In the genomic region with DNA sequence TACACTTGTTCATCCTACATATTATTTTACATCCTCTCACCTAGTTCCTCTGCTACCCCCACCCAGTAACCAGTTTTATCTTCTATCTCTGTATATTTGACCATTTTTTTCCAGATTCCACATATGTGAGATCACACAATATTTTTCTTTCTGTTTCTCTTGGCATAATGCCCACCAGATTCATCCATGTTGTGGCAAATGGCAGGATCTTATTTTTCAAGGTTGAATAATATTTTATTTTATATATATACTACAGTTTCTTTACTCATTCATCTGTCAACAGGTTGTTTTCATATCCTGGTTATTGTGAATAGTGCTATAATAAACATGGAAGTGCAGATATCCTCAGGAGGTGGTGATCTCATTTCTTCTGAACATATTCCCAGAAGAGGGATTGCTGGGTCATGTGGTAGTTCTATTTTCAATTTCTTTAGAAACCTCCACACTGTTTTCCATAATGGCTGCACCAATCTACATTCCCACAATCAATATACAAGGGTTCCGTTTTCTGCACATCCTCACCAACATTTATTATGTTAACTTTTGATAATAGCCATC, we compare ENCODE assay signal across 20 cellular contexts. TPM values are rescaled to one million over a fixed set of nuclear protein-coding genes. Genes with fewer than 3 reads are reported as not detected.
DNase-seq lines count a peak whose midpoint lies in the region; ATAC-seq, FAIRE-seq and TF ChIP-seq lines count a peak whose summit lies in the region.
"Had no signal": no experiment of that assay in that cellular context is flagged by ENCODE, and none has a peak within 500 bp of the region (broad histone marks: within the 10 kb centered on the region; RNA-seq: fewer than 3 reads in every experiment).

No MANE protein-coding gene starts in this region.

- no peak overlapping the region for H3K4me2 ChIP-seq in GM12878 (ENCODE audit: control insufficient read depth, insufficient read depth)

- no peaks in the 10 kb centered on the region for H3K9me3 Mint-ChIP-seq in MCF 10A (ENCODE audit: unreplicated experiment)
- H3K9me3 Mint-ChIP-seq: natural killer cell had no signal

- H3K27me3 ChIP-seq in breast epithelium = no peaks in the 10 kb centered on the region
- H3K27me3 ChIP-seq in GM12878 (replicated peaks in 1 of 2; ENCODE audit: control insufficient read depth in 2 of 2, insufficient read depth in 2 of 2, low read length in 1 of 2) = no peaks in the 10 kb centered on the region
- H3K27me3 ChIP-seq: colonic mucosa, Peyer's patch, upper lobe of left lung had no signal

- H3K4me3 ChIP-seq in breast epithelium (no peak overlapping the region), GM12878 (no peak overlapping the region)
- H3K4me3 ChIP-seq: colonic mucosa, Peyer's patch, prostate gland, upper lobe of left lung had no signal

- peaks cover 10% of the 10 kb centered on the region for H3K4me1 Mint-ChIP-seq in MCF 10A (ENCODE audit: insufficient read depth, unreplicated experiment)
- H3K4me1 Mint-ChIP-seq: CD14-positive monocyte had no signal

- no peaks in the 10 kb centered on the region for H3K79me2 ChIP-seq in GM12878 (ENCODE audit: control insufficient read depth, insufficient read depth, low read length)

- TF ChIP-seq EP300 in GM12878 (IDR thresholded peaks at IDR 0.05; ENCODE audit: borderline replicate concordance in 1 of 2, control insufficient read depth in 1 of 2, low read depth in 2 of 2, low read length in 2 of 2) = no peak

- intact Hi-C loops in MCF 10A (cut with micrococcal nuclease) (no loop called here), breast epithelium (cut with DNase I; ENCODE audit: low total_unique reads) (no loop called here), GM12878 (cut with micrococcal nuclease; ENCODE audit: unreplicated experiment) (no loop called here)

- RAD21 ChIA-PET in GM12878 (lab: Charles Lee; ENCODE audit: unreplicated experiment) = no interaction called here

- no peak overlapping the region for H3K27ac ChIP-seq in breast epithelium
- H3K27ac ChIP-seq in GM12878 (ENCODE audit: control insufficient read depth, insufficient read depth) = no peak overlapping the region
- H3K27ac ChIP-seq: colonic mucosa, Peyer's patch, prostate gland, upper lobe of left lung had no signal

- in situ Hi-C loops in GM12878 (cut with MboI) = no loop called here

- peaks cover 13% of the 10 kb centered on the region for H3K36me3 Mint-ChIP-seq in MCF 10A (ENCODE audit: insufficient read depth, unreplicated experiment)
- H3K36me3 Mint-ChIP-seq: natural killer cell had no signal

- no peak for TF ChIP-seq RAD21 in GM12878 (IDR thresholded peaks at IDR 0.05; ENCODE audit: insufficient read depth, low read depth, low read length)

- H3K4me1 ChIP-seq in breast epithelium (no peaks in the 10 kb centered on the region), GM12878 (ENCODE audit: control insufficient read depth, insufficient read depth, low read length) (no peaks in the 10 kb centered on the region)
- H3K4me1 ChIP-seq: colonic mucosa, Peyer's patch, prostate gland, upper lobe of left lung had no signal

- H3K9me3 ChIP-seq in breast epithelium (no peaks in the 10 kb centered on the region), GM12878 (replicated peaks; ENCODE audit: control insufficient read depth, insufficient read depth, low read length) (no peaks in the 10 kb centered on the region)
- H3K9me3 ChIP-seq: colonic mucosa, Peyer's patch, prostate gland, upper lobe of left lung had no signal

- CTCF ChIA-PET in MCF 10A (lab: Yijun Ruan, JAX) (no interaction called here), GM12878 (lab: Yijun Ruan, JAX) (interaction anchor here (1.1 kb wide), 1 partner anchor 227 kb away, joined by 3 read pairs; no protein-coding TSS in a partner anchor)

- DNase-seq in MCF 10A (ENCODE audit: unreplicated experiment) (peak; percentile 3), breast epithelium (ENCODE audit: low spot score in 2 of 2) (no peak), GM12878 (ENCODE audit: low read depth, low spot score) (no peak), glomerular endothelial cell (ENCODE audit: extremely low read depth, low read depth, low spot score) (peak; percentile 60), DMS79 treated with DMSO at 0.1 percent for 48 hours (lab: John Stamatoyannopoulos, UW) (no peak), NCI-H446 (lab: John Stamatoyannopoulos, UW) (no peak), NCI-H1417 treated with DMSO at 0.1 percent for 48 hours (lab: John Stamatoyannopoulos, UW) (no peak)
- DNase-seq: activated CD4-positive, alpha-beta T cell treated with anti-CD3 and anti-CD28 coated beads for 4 hours; activated CD8-positive, alpha-beta memory T cell treated with anti-CD3 and anti-CD28 coated beads, Interleukin-2, amount 50 U/mL, for 4 hours; activated gamma-delta T cell treated with Interleukin-2 at 50 U/mL for 16 hours; colonic mucosa; head of caudate nucleus; natural killer cell; NCI-H82; Peyer's patch; stimulated activated naive CD4-positive, alpha-beta T cell; upper lobe of left lung had no signal

- TF ChIP-seq POLR2A in breast epithelium (IDR thresholded peaks at IDR 0.05) (no peak), GM12878 (IDR thresholded peaks at IDR 0.05; ENCODE audit: low read depth, low read length) (no peak)

- H3K27ac Mint-ChIP-seq in MCF 10A (ENCODE audit: low read depth, unreplicated experiment) = peak overlapping the region; percentile 39
- H3K27ac Mint-ChIP-seq: natural killer cell had no signal

- SMC1A ChIA-PET in GM12878 (lab: Charles Lee; ENCODE audit: uncharacterized antibody, unreplicated experiment) = interaction anchor here (1.4 kb wide), 1 partner anchor 43 kb away, joined by 4 read pairs; no protein-coding TSS in a partner anchor

- WGBS in GM12878 (ENCODE audit: insufficient coverage, insufficient replicate concordance, low lambda C conversion rate, missing lambda C conversion rate) = 100% methylated on average over 1 of the region's 1 CpG

- H3K36me3 ChIP-seq in breast epithelium (no peaks in the 10 kb centered on the region), GM12878 (ENCODE audit: control insufficient read depth in 2 of 2, insufficient read depth in 2 of 2, low read length in 1 of 2) (peaks cover 1 to 8% of the 10 kb centered on the region in 2 experiments; a peak in 2 of 4 replicates)
- H3K36me3 ChIP-seq: colonic mucosa, Peyer's patch, prostate gland, upper lobe of left lung had no signal

- POLR2A ChIA-PET in MCF 10A (lab: Yijun Ruan, JAX) = no interaction called here
- POLR2A ChIA-PET in GM12878 (lab: Charles Lee) = no interaction called here

- BruUV-seq in MCF 10A (replicated peaks; lab: Mats Ljungman, UMichigan) = no TSS peak
- BruUV-seq in GM12878 (replicated peaks; lab: Mats Ljungman, UMichigan) = no TSS peak

- TF ChIP-seq CTCF in MCF 10A (IDR thresholded peaks at IDR 0.05; ENCODE audit: unreplicated experiment) = no peak
- no peak for TF ChIP-seq CTCF in breast epithelium (IDR thresholded peaks at IDR 0.05)
- TF ChIP-seq CTCF in GM12878 (IDR thresholded peaks at IDR 0.05 in 2 of 3, conservative IDR thresholded peaks at IDR 0.05 in 1 of 3; ENCODE audit: control insufficient read depth in 2 of 3, extremely low read depth in 1 of 3, insufficient read depth in 1 of 3, low read depth in 3 of 3, low read length in 3 of 3) = no peak

- no peak overlapping the region for H3K9ac ChIP-seq in GM12878 (ENCODE audit: control insufficient read depth, insufficient read depth, low read length)

- ATAC-seq in GM12878 = no peak
- no peak for ATAC-seq in HG03045 (IDR thresholded peaks at IDR 0.05; ENCODE audit: unreplicated experiment)
- ATAC-seq: natural killer cell had no signal

- FAIRE-seq in GM12878 (lab: Jason Lieb, UNC) = peak; percentile 73

- no peaks in the 10 kb centered on the region for H4K20me1 ChIP-seq in GM12878 (ENCODE audit: control insufficient read depth, insufficient read depth)

- no peak overlapping the region for H3K4me3 Mint-ChIP-seq in MCF 10A (ENCODE audit: unreplicated experiment)
- H3K4me3 Mint-ChIP-seq: CD14-positive monocyte, natural killer cell had no signal

- H2AFZ ChIP-seq in GM12878 (ENCODE audit: control insufficient read depth, low read depth, low read length) = no peak overlapping the region

- H3K27me3 Mint-ChIP-seq in MCF 10A (ENCODE audit: insufficient read depth, unreplicated experiment) = no peaks in the 10 kb centered on the region

RNA-seq across cellular contexts. Expression of a gene that starts 48.2 kb away (rescaled TPM):
- total RNA-seq in MCF 10A (2022) = 3.6 and 4.0 TPM in 2 replicates
- 1 to 10 TPM; 3.7 to 8.6 (median 5.2) TPM for total RNA-seq in breast epithelium
- 10.3 and 10.8 TPM in 2 replicates for total RNA-seq in GM12878 (2013; cell fraction: nucleolus; rRNA removed)
- total RNA-seq in GM12878 (2014; rRNA removed) = 4.9 TPM in 2 replicates
- 4.9 and 5.6 TPM in 2 replicates for total RNA-seq in GM12878 (2014; rRNA removed; fragmentation: Illumina TruSeq; extraction: Trizol)
- 3.6 and 3.8 TPM in 2 replicates for total RNA-seq in GM12878 (2021)
- 1.4 TPM for polyA plus RNA-seq in GM12878 (2011; ENCODE audit: low read depth)
- 4.1 and 5.2 TPM in 2 replicates for polyA plus RNA-seq in GM12878 (2011; rRNA removed)
- 1.4 and 2.0 TPM in 2 replicates for polyA plus RNA-seq in GM12878 (2011; cell fraction: cytosol; rRNA removed)
- 2.4 and 3.0 TPM in 2 replicates for polyA plus RNA-seq in GM12878 (2011; cell fraction: nucleus; rRNA removed)
- 1.6 and 2.2 TPM in 2 replicates for polyA plus RNA-seq in GM12878 (2012)
- polyA plus RNA-seq in GM12878 (2014; fragmentation: Illumina TruSeq; extraction: Trizol) = 2.4 and 2.5 TPM in 2 replicates
- polyA plus RNA-seq in GM12878 (2014; fragmentation: Nextera tagmentation; extraction: Ambion mirVana) = 1 to 10 TPM; 2.4 to 2.5 TPM
- polyA plus RNA-seq in GM12878 (2014; rRNA removed) = 2.2 and 3.9 TPM in 2 replicates
- polyA plus RNA-seq in GM12878 (2016; fragmentation: Nextera tagmentation; extraction: Ambion mirVana) = 1 to 10 TPM; 2.1 to 3.0 TPM
- 3.0 and 4.6 TPM in 2 replicates for polyA minus RNA-seq in GM12878 (2011; rRNA and poly(A)+ RNA removed)
- 0.83 and 3.7 TPM in 2 replicates for polyA minus RNA-seq in GM12878 (2011; cell fraction: cytosol; rRNA and poly(A)+ RNA removed)
- polyA minus RNA-seq in GM12878 (2011; cell fraction: nucleus; rRNA and poly(A)+ RNA removed) = 3.3 and 3.5 TPM in 2 replicates
- total RNA-seq in glomerular endothelial cell = 1.4 and 2.3 TPM in 2 replicates

RNA-seq across cellular contexts. Expression of a gene that starts 57.8 kb away (rescaled TPM):
- total RNA-seq in MCF 10A (2022) (212 and 229 TPM in 2 replicates), breast epithelium (100 to 1,000 TPM; 186 to 234 (median 231) TPM), GM12878 (2014; rRNA removed) (83.7 and 95.0 TPM in 2 replicates), GM12878 (2014; rRNA removed; fragmentation: Illumina TruSeq; extraction: Trizol) (126 and 132 TPM in 2 replicates), GM12878 (2021) (119 and 127 TPM in 2 replicates), glomerular endothelial cell (252 and 304 TPM in 2 replicates)
- total RNA-seq in GM12878 (2013; cell fraction: nucleolus; rRNA removed) = 586 and 624 TPM in 2 replicates
- polyA plus RNA-seq in GM12878 (2011; ENCODE audit: low read depth) = 85.3 TPM
- polyA plus RNA-seq in GM12878 (2011; rRNA removed) (146 and 147 TPM in 2 replicates), GM12878 (2014; fragmentation: Illumina TruSeq; extraction: Trizol) (159 and 200 TPM in 2 replicates), GM12878 (2014; fragmentation: Nextera tagmentation; extraction: Ambion mirVana) (10 to 100 TPM; 74.6 to 80.8 TPM), GM12878 (2014; rRNA removed) (84.2 and 92.9 TPM in 2 replicates), GM12878 (2016; fragmentation: Nextera tagmentation; extraction: Ambion mirVana) (100 to 1,000 TPM; 160 to 171 TPM)
- 89.4 and 109 TPM in 2 replicates for polyA plus RNA-seq in GM12878 (2011; cell fraction: cytosol; rRNA removed)
- polyA plus RNA-seq in GM12878 (2011; cell fraction: nucleus; rRNA removed) = 103 TPM in 2 replicates
- 117 and 128 TPM in 2 replicates for polyA plus RNA-seq in GM12878 (2012)
- polyA minus RNA-seq in GM12878 (2011; rRNA and poly(A)+ RNA removed) = 164 and 213 TPM in 2 replicates
- polyA minus RNA-seq in GM12878 (2011; cell fraction: cytosol; rRNA and poly(A)+ RNA removed) = 47.4 and 58.1 TPM in 2 replicates
- polyA minus RNA-seq in GM12878 (2011; cell fraction: nucleus; rRNA and poly(A)+ RNA removed) = 89.0 and 125 TPM in 2 replicates

Comparison
In these comparisons a context has a peak if more than half of its experiments do, and no peak if none do; other contexts are left out.
1. DNase-seq: peak in MCF 10A (single experiment) and glomerular endothelial cell (single experiment); none in breast epithelium (0 of 2), GM12878 (single experiment), DMS79 treated with DMSO at 0.1 percent for 48 hours (single experiment), NCI-H446 (0 of 2) and NCI-H1417 treated with DMSO at 0.1 percent for 48 hours (single experiment).